ENCODE assay signal across 11 cellular contexts in genomic region chr10:513393-513792, GRCh38.
DNase-seq lines count a peak whose midpoint lies in the region; ATAC-seq and TF ChIP-seq lines count a peak whose summit lies in the region.
"Had no signal": no experiment of that assay in that cellular context is flagged by ENCODE, and none has a peak within 500 bp of the region (broad histone marks: within the 10 kb centered on the region; RNA-seq: fewer than 3 reads in every experiment).

No MANE protein-coding gene starts in this region.

- H3K4me3 Mint-ChIP-seq in effector memory CD8-positive, alpha-beta T cell, result peak overlapping the region; percentile 69 to 71
- no peak overlapping the region for H3K4me3 Mint-ChIP-seq in activated CD8-positive, alpha-beta T cell treated with anti-CD3 and anti-CD28 coated beads for 36 hours
- H3K4me3 Mint-ChIP-seq: CD4-positive, alpha-beta T cell; T-helper 17 cell had no signal

- CTCF ChIA-PET in activated CD8-positive, alpha-beta T cell treated with anti-CD3 and anti-CD28 coated beads for 36 hours (lab: Charles Lee), result interaction anchor here (0.7 kb wide), 1 partner anchor 27 kb away, joined by 3 read pairs; no protein-coding TSS in a partner anchor

- TF ChIP-seq CTCF in GM12864 (IDR thresholded peaks at IDR 0.05; ENCODE audit: low read depth, low read length, missing control alignments) (no peak), osteoblast (IDR thresholded peaks at IDR 0.05; ENCODE audit: extremely low read depth, low read depth, low read length) (no peak)
- TF ChIP-seq CTCF in activated CD8-positive, alpha-beta T cell treated with anti-CD3 and anti-CD28 coated beads for 36 hours (IDR thresholded peaks at IDR 0.05), result no peak

- no peaks in the 10 kb centered on the region for H3K9me3 ChIP-seq in osteoblast (ENCODE audit: low read depth, low read length)

- no peak overlapping the region for H2AFZ ChIP-seq in osteoblast (ENCODE audit: low read length)

- no peaks in the 10 kb centered on the region for H3K36me3 Mint-ChIP-seq in effector memory CD8-positive, alpha-beta T cell (ENCODE audit: insufficient read depth)
- no peaks in the 10 kb centered on the region for H3K36me3 Mint-ChIP-seq in activated CD8-positive, alpha-beta T cell treated with anti-CD3 and anti-CD28 coated beads for 36 hours (ENCODE audit: low read depth)

- H3K27me3 ChIP-seq in osteoblast (ENCODE audit: insufficient read depth, low read length), result no peaks in the 10 kb centered on the region

- no peaks in the 10 kb centered on the region for H3K9me3 Mint-ChIP-seq in effector memory CD8-positive, alpha-beta T cell
- no peaks in the 10 kb centered on the region for H3K9me3 Mint-ChIP-seq in activated CD8-positive, alpha-beta T cell treated with anti-CD3 and anti-CD28 coated beads for 36 hours
- H3K9me3 Mint-ChIP-seq: CD4-positive, alpha-beta T cell had no signal

- POLR2A ChIA-PET in activated CD8-positive, alpha-beta T cell treated with anti-CD3 and anti-CD28 coated beads for 36 hours (lab: Charles Lee), result interaction anchor here (0.6 to 1.3 kb wide), 2 partner anchors 9 to 38 kb away, joined by 3 to 5 read pairs; no protein-coding TSS in a partner anchor

- H3K4me1 ChIP-seq in osteoblast (ENCODE audit: insufficient read depth, low read length), result no peaks in the 10 kb centered on the region

- intact Hi-C loops in activated CD8-positive, alpha-beta T cell treated with anti-CD3 and anti-CD28 coated beads for 36 hours (cut with micrococcal nuclease), result loop anchor here (10.0 kb wide), 1 partner anchor 271 kb away; no protein-coding TSS in a partner anchor

- peaks cover 3% of the 10 kb centered on the region for H3K36me3 ChIP-seq in osteoblast (ENCODE audit: insufficient read depth, low read length)

- ATAC-seq in HG03108 (IDR thresholded peaks at IDR 0.05; ENCODE audit: unreplicated experiment) (peak; percentile 60), GM19328 (IDR thresholded peaks at IDR 0.05; ENCODE audit: unreplicated experiment) (no peak)
- no peak for ATAC-seq in effector memory CD8-positive, alpha-beta T cell (replicated peaks)
- ATAC-seq in activated CD8-positive, alpha-beta T cell treated with anti-CD3 and anti-CD28 coated beads for 36 hours, result no peak
- ATAC-seq: T-helper 17 cell had no signal

- H3K4me1 Mint-ChIP-seq in effector memory CD8-positive, alpha-beta T cell (ENCODE audit: low read depth in 2 of 2), result peaks cover 16 to 17% of the 10 kb centered on the region in 2 donors
- peaks cover 6% of the 10 kb centered on the region for H3K4me1 Mint-ChIP-seq in activated CD8-positive, alpha-beta T cell treated with anti-CD3 and anti-CD28 coated beads for 36 hours (ENCODE audit: low read depth)

- H3K4me2 ChIP-seq in osteoblast (ENCODE audit: insufficient read depth, low read length), result no peak overlapping the region

- peak overlapping the region in 1 of 2 donors; percentile 72 for H3K27ac Mint-ChIP-seq in effector memory CD8-positive, alpha-beta T cell
- no peak overlapping the region for H3K27ac Mint-ChIP-seq in activated CD8-positive, alpha-beta T cell treated with anti-CD3 and anti-CD28 coated beads for 36 hours
- H3K27ac Mint-ChIP-seq: CD4-positive, alpha-beta T cell; T-helper 17 cell had no signal

- H3K27ac ChIP-seq in osteoblast (ENCODE audit: low read depth, low read length), result no peak overlapping the region

- H3K4me3 ChIP-seq in GM12864 (ENCODE audit: low read depth, low read length) (peak overlapping the region; percentile 27), osteoblast (ENCODE audit: insufficient read depth, low read length) (no peak overlapping the region)
- H3K4me3 ChIP-seq: lung had no signal

- H3K27me3 Mint-ChIP-seq in effector memory CD8-positive, alpha-beta T cell, result peaks cover 1 to 20% of the 10 kb centered on the region in 2 donors
- H3K27me3 Mint-ChIP-seq in activated CD8-positive, alpha-beta T cell treated with anti-CD3 and anti-CD28 coated beads for 36 hours, result peaks cover 3% of the 10 kb centered on the region
- H3K27me3 Mint-ChIP-seq: CD4-positive, alpha-beta T cell had no signal

- peaks cover 45% of the 10 kb centered on the region for H4K20me1 ChIP-seq in osteoblast (ENCODE audit: insufficient read depth, low read length)

- DNase-seq in GM12864 (ENCODE audit: low read depth), result no peak
- DNase-seq in effector memory CD8-positive, alpha-beta T cell, result no peak
- DNase-seq in osteoblast (ENCODE audit: insufficient read length, low spot score, missing footprints), result peak; percentile 26
- DNase-seq in stimulated activated CD4-positive, alpha-beta T cell treated with anti-CD3 and anti-CD28 coated beads, Interleukin-2, amount 100 ng/mL, for 48 hours, result no peak
- no peak for DNase-seq in NOMO-1 (lab: John Stamatoyannopoulos, UW; ENCODE audit: unreplicated experiment in 2 of 2)
- no peak for DNase-seq in activated CD8-positive, alpha-beta T cell treated with anti-CD3 and anti-CD28 coated beads for 36 hours
- DNase-seq: CD4-positive, alpha-beta T cell; T-helper 17 cell had no signal

- H3K79me2 ChIP-seq in osteoblast (ENCODE audit: insufficient read depth, low read length), result peaks cover 74% of the 10 kb centered on the region
